1 cellular context compared by ENCODE assay signal in the genomic region with DNA sequence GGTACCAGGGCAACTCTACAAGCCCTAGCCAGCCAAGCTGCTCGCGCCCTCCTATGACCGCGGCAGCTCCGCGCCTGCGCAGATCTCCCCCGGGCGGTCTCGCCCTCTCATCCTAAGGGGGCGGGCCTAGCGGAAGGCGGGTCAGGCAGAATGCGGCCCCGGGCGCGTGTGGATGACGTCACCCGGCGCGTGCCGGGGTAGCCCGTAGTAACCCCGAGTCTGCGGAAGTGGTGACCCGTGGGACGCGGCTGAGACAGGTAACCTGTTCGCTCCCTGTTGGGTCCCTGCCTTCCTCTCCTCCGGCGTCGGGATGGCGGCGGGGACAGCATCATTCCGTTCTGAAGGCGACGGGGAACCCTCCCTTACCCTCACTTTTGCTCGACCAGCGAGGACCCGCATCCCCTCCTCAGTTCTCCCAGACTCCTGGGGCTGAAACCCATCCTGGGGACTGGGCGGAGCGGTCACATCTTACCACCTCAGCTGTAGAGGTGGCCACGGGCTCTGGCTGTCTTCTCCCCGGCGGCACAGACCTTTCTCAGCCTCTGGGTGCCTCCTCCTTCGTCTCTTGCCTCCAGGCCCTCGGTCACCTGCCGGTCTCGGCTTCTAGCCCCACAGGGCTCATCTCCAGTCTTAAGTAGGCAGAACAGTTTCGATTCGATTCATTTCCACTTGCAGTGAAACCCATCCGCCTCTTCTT.
TF ChIP-seq lines count a peak whose summit lies in the region.

Gene AOPEP (plus strand): TSS at position 205 of the 697 bp plus-strand sequence. CDS start 33,085 bp downstream, outside the sequence.

TF ChIP-seq in HepG2, 621 proteins besides CTCF, POLR2A, EP300 and RAD21 (continued from another document and continues in another):
- TF ChIP-seq ATF2 (CRISPR knock-in tag; IDR thresholded peaks at IDR 0.05) (peak; percentile 91), TBP (CRISPR knock-in tag; IDR thresholded peaks at IDR 0.05) (no peak), MXI1 (IDR thresholded peaks at IDR 0.05; ENCODE audit: borderline replicate concordance, low read depth, low read length) (peak; percentile 93; the same call in 2 of the 3 replicates), HOXA3 (CRISPR knock-in tag; IDR thresholded peaks at IDR 0.05) (peak; percentile 98), ZBTB42 (CRISPR knock-in tag; IDR thresholded peaks at IDR 0.05) (no peak), ZNF652 (CRISPR knock-in tag; IDR thresholded peaks at IDR 0.05; ENCODE audit: borderline replicate concordance, low read depth) (peak; percentile 54; the same call in 1 of the 2 replicates), ZNF572 (CRISPR knock-in tag; IDR thresholded peaks at IDR 0.05) (no peak), SRSF4 (IDR thresholded peaks at IDR 0.05; ENCODE audit: low read depth, low read length, poor library complexity, severe bottlenecking) (no peak), BCL6 (CRISPR knock-in tag; IDR thresholded peaks at IDR 0.05) (no peak; the same call in 1 of the 2 replicates), GABPA (IDR thresholded peaks at IDR 0.05; ENCODE audit: low read depth, low read length) (peak; percentile 43; the same call in 1 of the 2 replicates), GABPA (CRISPR knock-in tag; IDR thresholded peaks at IDR 0.05; ENCODE audit: low read depth) (peak; percentile 87), ZNF878 (CRISPR knock-in tag; IDR thresholded peaks at IDR 0.05) (peak; percentile 65), ARID4A (CRISPR knock-in tag; IDR thresholded peaks at IDR 0.05; ENCODE audit: borderline replicate concordance) (peak; percentile 97), AKAP8 (CRISPR knock-in tag; IDR thresholded peaks at IDR 0.05) (no peak), MEIS2 (CRISPR knock-in tag; IDR thresholded peaks at IDR 0.05) (0 out of 2 replicates have a peak, but pooled peaks have one; percentile 51), HDAC1 (CRISPR knock-in tag; IDR thresholded peaks at IDR 0.05) (peak; percentile 92), PPARG (CRISPR knock-in tag; conservative IDR thresholded peaks at IDR 0.05) (no peak), SAFB2 (CRISPR knock-in tag; IDR thresholded peaks at IDR 0.05; ENCODE audit: borderline replicate concordance, low read depth) (peak; percentile 85; the same call in 1 of the 2 replicates), SSRP1 (CRISPR knock-in tag; IDR thresholded peaks at IDR 0.05) (no peak), ISL2 (CRISPR knock-in tag; IDR thresholded peaks at IDR 0.05) (peak; percentile 78), ZNF142 (CRISPR knock-in tag; IDR thresholded peaks at IDR 0.05) (0 out of 2 replicates have a peak, but pooled peaks have one; percentile 43), ZNF33B (CRISPR knock-in tag; IDR thresholded peaks at IDR 0.05) (no peak)
- TF ChIP-seq, protein P1, sequence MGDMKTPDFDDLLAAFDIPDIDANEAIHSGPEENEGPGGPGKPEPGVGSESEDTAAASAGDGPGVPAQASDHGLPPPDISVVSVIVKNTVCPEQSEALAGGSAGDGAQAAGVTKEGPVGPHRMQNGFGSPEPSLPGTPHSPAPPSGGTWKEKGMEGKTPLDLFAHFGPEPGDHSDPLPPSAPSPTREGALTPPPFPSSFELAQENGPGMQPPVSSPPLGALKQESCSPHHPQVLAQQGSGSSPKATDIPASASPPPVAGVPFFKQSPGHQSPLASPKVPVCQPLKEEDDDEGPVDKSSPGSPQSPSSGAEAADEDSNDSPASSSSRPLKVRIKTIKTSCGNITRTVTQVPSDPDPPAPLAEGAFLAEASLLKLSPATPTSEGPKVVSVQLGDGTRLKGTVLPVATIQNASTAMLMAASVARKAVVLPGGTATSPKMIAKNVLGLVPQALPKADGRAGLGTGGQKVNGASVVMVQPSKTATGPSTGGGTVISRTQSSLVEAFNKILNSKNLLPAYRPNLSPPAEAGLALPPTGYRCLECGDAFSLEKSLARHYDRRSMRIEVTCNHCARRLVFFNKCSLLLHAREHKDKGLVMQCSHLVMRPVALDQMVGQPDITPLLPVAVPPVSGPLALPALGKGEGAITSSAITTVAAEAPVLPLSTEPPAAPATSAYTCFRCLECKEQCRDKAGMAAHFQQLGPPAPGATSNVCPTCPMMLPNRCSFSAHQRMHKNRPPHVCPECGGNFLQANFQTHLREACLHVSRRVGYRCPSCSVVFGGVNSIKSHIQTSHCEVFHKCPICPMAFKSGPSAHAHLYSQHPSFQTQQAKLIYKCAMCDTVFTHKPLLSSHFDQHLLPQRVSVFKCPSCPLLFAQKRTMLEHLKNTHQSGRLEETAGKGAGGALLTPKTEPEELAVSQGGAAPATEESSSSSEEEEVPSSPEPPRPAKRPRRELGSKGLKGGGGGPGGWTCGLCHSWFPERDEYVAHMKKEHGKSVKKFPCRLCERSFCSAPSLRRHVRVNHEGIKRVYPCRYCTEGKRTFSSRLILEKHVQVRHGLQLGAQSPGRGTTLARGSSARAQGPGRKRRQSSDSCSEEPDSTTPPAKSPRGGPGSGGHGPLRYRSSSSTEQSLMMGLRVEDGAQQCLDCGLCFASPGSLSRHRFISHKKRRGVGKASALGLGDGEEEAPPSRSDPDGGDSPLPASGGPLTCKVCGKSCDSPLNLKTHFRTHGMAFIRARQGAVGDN (CRISPR knock-in tag; IDR thresholded peaks at IDR 0.05) = peak; percentile 91
- TF ChIP-seq, protein P2, sequence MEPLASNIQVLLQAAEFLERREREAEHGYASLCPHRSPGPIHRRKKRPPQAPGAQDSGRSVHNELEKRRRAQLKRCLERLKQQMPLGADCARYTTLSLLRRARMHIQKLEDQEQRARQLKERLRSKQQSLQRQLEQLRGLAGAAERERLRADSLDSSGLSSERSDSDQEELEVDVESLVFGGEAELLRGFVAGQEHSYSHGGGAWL (CRISPR knock-in tag; IDR thresholded peaks at IDR 0.05) = no peak; the same call in 1 of the 2 replicates
- TF ChIP-seq, protein P3, sequence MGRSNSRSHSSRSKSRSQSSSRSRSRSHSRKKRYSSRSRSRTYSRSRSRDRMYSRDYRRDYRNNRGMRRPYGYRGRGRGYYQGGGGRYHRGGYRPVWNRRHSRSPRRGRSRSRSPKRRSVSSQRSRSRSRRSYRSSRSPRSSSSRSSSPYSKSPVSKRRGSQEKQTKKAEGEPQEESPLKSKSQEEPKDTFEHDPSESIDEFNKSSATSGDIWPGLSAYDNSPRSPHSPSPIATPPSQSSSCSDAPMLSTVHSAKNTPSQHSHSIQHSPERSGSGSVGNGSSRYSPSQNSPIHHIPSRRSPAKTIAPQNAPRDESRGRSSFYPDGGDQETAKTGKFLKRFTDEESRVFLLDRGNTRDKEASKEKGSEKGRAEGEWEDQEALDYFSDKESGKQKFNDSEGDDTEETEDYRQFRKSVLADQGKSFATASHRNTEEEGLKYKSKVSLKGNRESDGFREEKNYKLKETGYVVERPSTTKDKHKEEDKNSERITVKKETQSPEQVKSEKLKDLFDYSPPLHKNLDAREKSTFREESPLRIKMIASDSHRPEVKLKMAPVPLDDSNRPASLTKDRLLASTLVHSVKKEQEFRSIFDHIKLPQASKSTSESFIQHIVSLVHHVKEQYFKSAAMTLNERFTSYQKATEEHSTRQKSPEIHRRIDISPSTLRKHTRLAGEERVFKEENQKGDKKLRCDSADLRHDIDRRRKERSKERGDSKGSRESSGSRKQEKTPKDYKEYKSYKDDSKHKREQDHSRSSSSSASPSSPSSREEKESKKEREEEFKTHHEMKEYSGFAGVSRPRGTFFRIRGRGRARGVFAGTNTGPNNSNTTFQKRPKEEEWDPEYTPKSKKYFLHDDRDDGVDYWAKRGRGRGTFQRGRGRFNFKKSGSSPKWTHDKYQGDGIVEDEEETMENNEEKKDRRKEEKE (IDR thresholded peaks at IDR 0.05) = no peak
- TF ChIP-seq, protein P4, sequence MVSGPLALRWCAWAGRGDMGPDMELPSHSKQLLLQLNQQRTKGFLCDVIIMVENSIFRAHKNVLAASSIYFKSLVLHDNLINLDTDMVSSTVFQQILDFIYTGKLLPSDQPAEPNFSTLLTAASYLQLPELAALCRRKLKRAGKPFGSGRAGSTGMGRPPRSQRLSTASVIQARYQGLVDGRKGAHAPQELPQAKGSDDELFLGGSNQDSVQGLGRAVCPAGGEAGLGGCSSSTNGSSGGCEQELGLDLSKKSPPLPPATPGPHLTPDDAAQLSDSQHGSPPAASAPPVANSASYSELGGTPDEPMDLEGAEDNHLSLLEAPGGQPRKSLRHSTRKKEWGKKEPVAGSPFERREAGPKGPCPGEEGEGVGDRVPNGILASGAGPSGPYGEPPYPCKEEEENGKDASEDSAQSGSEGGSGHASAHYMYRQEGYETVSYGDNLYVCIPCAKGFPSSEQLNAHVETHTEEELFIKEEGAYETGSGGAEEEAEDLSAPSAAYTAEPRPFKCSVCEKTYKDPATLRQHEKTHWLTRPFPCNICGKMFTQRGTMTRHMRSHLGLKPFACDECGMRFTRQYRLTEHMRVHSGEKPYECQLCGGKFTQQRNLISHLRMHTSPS (CRISPR knock-in tag; IDR thresholded peaks at IDR 0.05; ENCODE audit: low read depth) = no peak
- TF ChIP-seq, protein P5, sequence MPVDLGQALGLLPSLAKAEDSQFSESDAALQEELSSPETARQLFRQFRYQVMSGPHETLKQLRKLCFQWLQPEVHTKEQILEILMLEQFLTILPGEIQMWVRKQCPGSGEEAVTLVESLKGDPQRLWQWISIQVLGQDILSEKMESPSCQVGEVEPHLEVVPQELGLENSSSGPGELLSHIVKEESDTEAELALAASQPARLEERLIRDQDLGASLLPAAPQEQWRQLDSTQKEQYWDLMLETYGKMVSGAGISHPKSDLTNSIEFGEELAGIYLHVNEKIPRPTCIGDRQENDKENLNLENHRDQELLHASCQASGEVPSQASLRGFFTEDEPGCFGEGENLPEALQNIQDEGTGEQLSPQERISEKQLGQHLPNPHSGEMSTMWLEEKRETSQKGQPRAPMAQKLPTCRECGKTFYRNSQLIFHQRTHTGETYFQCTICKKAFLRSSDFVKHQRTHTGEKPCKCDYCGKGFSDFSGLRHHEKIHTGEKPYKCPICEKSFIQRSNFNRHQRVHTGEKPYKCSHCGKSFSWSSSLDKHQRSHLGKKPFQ (CRISPR knock-in tag; IDR thresholded peaks at IDR 0.05; ENCODE audit: insufficient replicate concordance) = peak; percentile 56
